Comparison of ENCODE assay signal across 8 cellular contexts in genomic region chr13:98504371-98504963, GRCh38.
DNase-seq lines count a peak whose midpoint lies in the region; ATAC-seq lines count a peak whose summit lies in the region.

No MANE protein-coding gene starts in this region.

- no peak overlapping the region for H3K9ac ChIP-seq in stomach smooth muscle (ENCODE audit: low read length in 2 of 2)

- H3K27me3 Mint-ChIP-seq in activated naive CD8-positive, alpha-beta T cell = no peaks in the 10 kb centered on the region

- peak overlapping the region; percentile 2 for H3K4me3 Mint-ChIP-seq in activated naive CD8-positive, alpha-beta T cell

- H3K27ac ChIP-seq in stomach smooth muscle (ENCODE audit: low read length) = peak overlapping the region; percentile 66

- H3K9me3 ChIP-seq in stomach smooth muscle (ENCODE audit: control insufficient read depth in 2 of 2, low read length in 2 of 2) = no peaks in the 10 kb centered on the region

- peak; percentile 42 for ATAC-seq in HG02938 (IDR thresholded peaks at IDR 0.05; ENCODE audit: unreplicated experiment)
- no peak for ATAC-seq in HG02571 (IDR thresholded peaks at IDR 0.05; ENCODE audit: unreplicated experiment)

- peak overlapping the region; percentile 23 for H3K27ac Mint-ChIP-seq in activated naive CD8-positive, alpha-beta T cell

- H3K27me3 ChIP-seq in stomach smooth muscle (ENCODE audit: control insufficient read depth in 1 of 2, insufficient read depth in 2 of 2, low read length in 2 of 2) = no peaks in the 10 kb centered on the region

- peaks cover 10% of the 10 kb centered on the region for H3K36me3 Mint-ChIP-seq in activated naive CD8-positive, alpha-beta T cell

- peaks cover 45% of the 10 kb centered on the region for H3K4me1 ChIP-seq in stomach smooth muscle (ENCODE audit: control insufficient read depth, insufficient read depth, low read length)

- peak; percentile 27 for DNase-seq in activated naive CD4-positive, alpha-beta T cell treated with Interleukin-2 at 50 U/mL for 16 hours
- no peak for DNase-seq in activated naive CD4-positive, alpha-beta T cell (lab: John Stamatoyannopoulos, UW)
- DNase-seq in NCI-H1694 (lab: John Stamatoyannopoulos, UW) = no peak
- no peak for DNase-seq in HuH-7.5 (ENCODE audit: low spot score)

- no peaks in the 10 kb centered on the region for H3K9me3 Mint-ChIP-seq in activated naive CD8-positive, alpha-beta T cell (ENCODE audit: low read depth)

- peaks cover 3 to 4% of the 10 kb centered on the region in 2 donors for H3K36me3 ChIP-seq in stomach smooth muscle (ENCODE audit: control insufficient read depth in 2 of 2, insufficient read depth in 2 of 2, low read length in 2 of 2)

- peak overlapping the region; percentile 60 for H3K4me3 ChIP-seq in stomach smooth muscle (ENCODE audit: low read length in 2 of 2)

- peaks cover 79% of the 10 kb centered on the region for H3K4me1 Mint-ChIP-seq in activated naive CD8-positive, alpha-beta T cell (ENCODE audit: low read depth)
